In genomic region chr20:45317826-45318225, GRCh38 we compare ENCODE assay signal across 22 cellular contexts. TPM values are rescaled to one million over a fixed set of nuclear protein-coding genes. Genes with fewer than 3 reads are reported as not detected.
DNase-seq lines count a peak whose midpoint lies in the region; ATAC-seq and TF ChIP-seq lines count a peak whose summit lies in the region.
"Had no signal": no experiment of that assay in that cellular context is flagged by ENCODE, and none has a peak within 500 bp of the region (broad histone marks: within the 10 kb centered on the region; RNA-seq: fewer than 3 reads in every experiment).

No MANE protein-coding gene starts in this region.

- no peak overlapping the region for H3K27ac ChIP-seq in prostate gland
- H3K27ac ChIP-seq: KMS-11 had no signal

- TF ChIP-seq POLR2A in prostate gland (IDR thresholded peaks at IDR 0.05): no peak

- H3K27ac Mint-ChIP-seq in activated CD8-positive, alpha-beta T cell treated with anti-CD3 and anti-CD28 coated beads for 36 hours: peak overlapping the region; percentile 85
- H3K27ac Mint-ChIP-seq in activated CD8-positive, alpha-beta T cell treated with anti-CD3 and anti-CD28 coated beads, Interleukin-2, amount 10 ng/mL, durations not matched to agents 7 days and 5 days: no peak overlapping the region
- H3K27ac Mint-ChIP-seq in stimulated activated naive CD8-positive, alpha-beta T cell treated with anti-CD3 and anti-CD28 coated beads, Interleukin-15, amount 100 ng/mL, for 72 hours: peak overlapping the region; percentile 98 to 100
- H3K27ac Mint-ChIP-seq in activated naive CD8-positive, alpha-beta T cell treated with anti-CD3 and anti-CD28 coated beads, Interleukin-2, amount 10 ng/mL, durations not matched to agents 7 days and 5 days: peak overlapping the region; percentile 93
- H3K27ac Mint-ChIP-seq: CD4-positive, alpha-beta T cell had no signal

- H3K36me3 ChIP-seq in prostate gland: no peaks in the 10 kb centered on the region

- POLR2A ChIA-PET in activated CD8-positive, alpha-beta T cell treated with anti-CD3 and anti-CD28 coated beads for 36 hours (lab: Charles Lee): interaction anchor here (1.5 kb wide), 1 partner anchor 45 kb away, joined by 3 read pairs; the partner anchor contains the start of gene SYS1
- POLR2A ChIA-PET in activated CD8-positive, alpha-beta T cell treated with anti-CD3 and anti-CD28 coated beads, Interleukin-2, amount 10 ng/mL, durations not matched to agents 7 days and 5 days (lab: Charles Lee): interaction anchor here (1.2 to 3.7 kb wide), 2 partner anchors 45 to 98 kb away, joined by 3 to 15 read pairs; partner anchors contain the start of genes PIGT and SYS1
- POLR2A ChIA-PET in activated naive CD8-positive, alpha-beta T cell treated with anti-CD3 and anti-CD28 coated beads, Interleukin-2, amount 10 ng/mL, durations not matched to agents 7 days and 5 days (lab: Charles Lee): interaction anchor here (1.0 kb wide), 1 partner anchor 57 kb away, joined by 3 read pairs; no protein-coding TSS in a partner anchor

- intact Hi-C loops in activated CD8-positive, alpha-beta T cell treated with anti-CD3 and anti-CD28 coated beads for 36 hours (cut with micrococcal nuclease): loop anchor here (2.0 kb wide), 1 partner anchor 119 kb away; no protein-coding TSS in a partner anchor
- intact Hi-C loops in prostate gland (cut with DNase I): loop anchor here (2.0 to 5.0 kb wide), 3 partner anchors 54 to 454 kb away; no protein-coding TSS in a partner anchor

- peaks cover 33% of the 10 kb centered on the region for H3K4me1 Mint-ChIP-seq in activated CD8-positive, alpha-beta T cell treated with anti-CD3 and anti-CD28 coated beads for 36 hours (ENCODE audit: low read depth)
- peaks cover 50% of the 10 kb centered on the region for H3K4me1 Mint-ChIP-seq in activated CD8-positive, alpha-beta T cell treated with anti-CD3 and anti-CD28 coated beads, Interleukin-2, amount 10 ng/mL, durations not matched to agents 7 days and 5 days (ENCODE audit: low read depth)
- H3K4me1 Mint-ChIP-seq in stimulated activated naive CD8-positive, alpha-beta T cell treated with anti-CD3 and anti-CD28 coated beads, Interleukin-15, amount 100 ng/mL, for 72 hours: peaks cover 68% of the 10 kb centered on the region
- H3K4me1 Mint-ChIP-seq in activated naive CD8-positive, alpha-beta T cell treated with anti-CD3 and anti-CD28 coated beads, Interleukin-2, amount 10 ng/mL, durations not matched to agents 7 days and 5 days: peaks cover 35% of the 10 kb centered on the region

- H3K4me1 ChIP-seq in prostate gland (replicated peaks): no peaks in the 10 kb centered on the region

- peaks cover 6% of the 10 kb centered on the region for H3K27me3 ChIP-seq in prostate gland (replicated peaks; ENCODE audit: insufficient read depth)

- CTCF ChIA-PET in activated CD8-positive, alpha-beta T cell treated with anti-CD3 and anti-CD28 coated beads for 36 hours (lab: Charles Lee): interaction anchor here (0.9 to 8.4 kb wide), 16 partner anchors 11 to 453 kb away, joined by 3 to 79 read pairs (median 11); partner anchors contain the start of genes KCNS1, RBPJL and SYS1
- CTCF ChIA-PET in activated CD8-positive, alpha-beta T cell treated with anti-CD3 and anti-CD28 coated beads, Interleukin-2, amount 10 ng/mL, durations not matched to agents 7 days and 5 days (lab: Charles Lee): interaction anchor here (0.7 to 9.8 kb wide), 21 partner anchors 9 to 453 kb away, joined by 3 to 88 read pairs (median 10); partner anchors contain the start of genes MATN4, SDC4 and SYS1

- 89% methylated on average over 3 of the region's 3 CpGs for WGBS in prostate gland

- no peak for DNase-seq in activated CD8-positive, alpha-beta T cell treated with anti-CD3 and anti-CD28 coated beads for 36 hours
- no peak for DNase-seq in activated CD8-positive, alpha-beta T cell treated with anti-CD3 and anti-CD28 coated beads, Interleukin-2, amount 10 ng/mL, durations not matched to agents 7 days and 5 days
- no peak for DNase-seq in stimulated activated naive CD8-positive, alpha-beta T cell treated with anti-CD3 and anti-CD28 coated beads, Interleukin-15, amount 100 ng/mL, for 72 hours
- no peak for DNase-seq in stimulated activated naive CD8-positive, alpha-beta T cell treated with anti-CD3 and anti-CD28 coated beads, Interleukin-15, Interleukin-2, amounts not matched to agents 100 U/mL and 50 U/mL, for 24 hours
- DNase-seq in activated naive CD8-positive, alpha-beta T cell treated with anti-CD3 and anti-CD28 coated beads, Interleukin-2, amount 10 ng/mL, durations not matched to agents 7 days and 5 days: no peak
- no peak for DNase-seq in prostate gland (ENCODE audit: low spot score)
- DNase-seq: CD4-positive, alpha-beta T cell; DMS53; NCI-H1048; NCI-H1417; NCI-H1694; NCI-H2029 treated with DMSO at 0.1 percent for 48 hours; NCI-H446 treated with DMSO at 0.1 percent for 48 hours; NCI-H526; NCI-H82; NK-92 treated with Interleukin-12 subunit alpha and Interleukin-12 subunit beta, amount 100 ng/mL, for 24 hours; PC-3; Right ventricle myocardium superior had no signal

- H3K36me3 Mint-ChIP-seq in activated CD8-positive, alpha-beta T cell treated with anti-CD3 and anti-CD28 coated beads for 36 hours (ENCODE audit: low read depth): no peaks in the 10 kb centered on the region
- H3K36me3 Mint-ChIP-seq in activated CD8-positive, alpha-beta T cell treated with anti-CD3 and anti-CD28 coated beads, Interleukin-2, amount 10 ng/mL, durations not matched to agents 7 days and 5 days (ENCODE audit: low read depth): no peaks in the 10 kb centered on the region
- peaks cover 2% of the 10 kb centered on the region for H3K36me3 Mint-ChIP-seq in activated naive CD8-positive, alpha-beta T cell treated with anti-CD3 and anti-CD28 coated beads, Interleukin-2, amount 10 ng/mL, durations not matched to agents 7 days and 5 days
- H3K36me3 Mint-ChIP-seq: IgD-negative memory B cell had no signal

- H3K9me3 ChIP-seq in prostate gland: no peaks in the 10 kb centered on the region

- H3K4me3 ChIP-seq in prostate gland: no peak overlapping the region

- no peak for ATAC-seq in activated CD8-positive, alpha-beta T cell treated with anti-CD3 and anti-CD28 coated beads for 36 hours
- no peak for ATAC-seq in activated CD8-positive, alpha-beta T cell treated with anti-CD3 and anti-CD28 coated beads, Interleukin-2, amount 10 ng/mL, durations not matched to agents 7 days and 5 days
- no peak for ATAC-seq in stimulated activated naive CD8-positive, alpha-beta T cell treated with anti-CD3 and anti-CD28 coated beads, Interleukin-15, amount 100 ng/mL, for 72 hours
- ATAC-seq in stimulated activated naive CD8-positive, alpha-beta T cell treated with anti-CD3 and anti-CD28 coated beads, Interleukin-15, Interleukin-2, amounts not matched to agents 100 U/mL and 50 U/mL, for 24 hours: no peak
- no peak for ATAC-seq in activated naive CD8-positive, alpha-beta T cell treated with anti-CD3 and anti-CD28 coated beads, Interleukin-2, amount 10 ng/mL, durations not matched to agents 7 days and 5 days (ENCODE audit: low read depth)
- ATAC-seq in HG02852 (IDR thresholded peaks at IDR 0.05; ENCODE audit: unreplicated experiment): no peak
- ATAC-seq: PC-3 had no signal

- peaks cover 22% of the 10 kb centered on the region for H3K27me3 Mint-ChIP-seq in activated CD8-positive, alpha-beta T cell treated with anti-CD3 and anti-CD28 coated beads for 36 hours
- peaks cover 18% of the 10 kb centered on the region for H3K27me3 Mint-ChIP-seq in activated CD8-positive, alpha-beta T cell treated with anti-CD3 and anti-CD28 coated beads, Interleukin-2, amount 10 ng/mL, durations not matched to agents 7 days and 5 days (ENCODE audit: low read depth)
- H3K27me3 Mint-ChIP-seq in stimulated activated naive CD8-positive, alpha-beta T cell treated with anti-CD3 and anti-CD28 coated beads, Interleukin-15, amount 100 ng/mL, for 72 hours: peaks cover 50% of the 10 kb centered on the region
- H3K27me3 Mint-ChIP-seq in activated naive CD8-positive, alpha-beta T cell treated with anti-CD3 and anti-CD28 coated beads, Interleukin-2, amount 10 ng/mL, durations not matched to agents 7 days and 5 days: peaks cover 27% of the 10 kb centered on the region

- TF ChIP-seq CTCF in activated CD8-positive, alpha-beta T cell treated with anti-CD3 and anti-CD28 coated beads for 36 hours (IDR thresholded peaks at IDR 0.05): no peak
- TF ChIP-seq CTCF in prostate gland (IDR thresholded peaks at IDR 0.05): no peak

- H3K4me3 Mint-ChIP-seq in activated CD8-positive, alpha-beta T cell treated with anti-CD3 and anti-CD28 coated beads for 36 hours: no peak overlapping the region
- H3K4me3 Mint-ChIP-seq in activated CD8-positive, alpha-beta T cell treated with anti-CD3 and anti-CD28 coated beads, Interleukin-2, amount 10 ng/mL, durations not matched to agents 7 days and 5 days: no peak overlapping the region
- peak overlapping the region; percentile 78 to 88 for H3K4me3 Mint-ChIP-seq in stimulated activated naive CD8-positive, alpha-beta T cell treated with anti-CD3 and anti-CD28 coated beads, Interleukin-15, amount 100 ng/mL, for 72 hours
- peak overlapping the region; percentile 71 for H3K4me3 Mint-ChIP-seq in activated naive CD8-positive, alpha-beta T cell treated with anti-CD3 and anti-CD28 coated beads, Interleukin-2, amount 10 ng/mL, durations not matched to agents 7 days and 5 days
- H3K4me3 Mint-ChIP-seq: IgD-negative memory B cell had no signal

- no peaks in the 10 kb centered on the region for H3K9me3 Mint-ChIP-seq in activated CD8-positive, alpha-beta T cell treated with anti-CD3 and anti-CD28 coated beads for 36 hours
- H3K9me3 Mint-ChIP-seq in activated CD8-positive, alpha-beta T cell treated with anti-CD3 and anti-CD28 coated beads, Interleukin-2, amount 10 ng/mL, durations not matched to agents 7 days and 5 days (ENCODE audit: insufficient read depth): no peaks in the 10 kb centered on the region
- H3K9me3 Mint-ChIP-seq in stimulated activated naive CD8-positive, alpha-beta T cell treated with anti-CD3 and anti-CD28 coated beads, Interleukin-15, amount 100 ng/mL, for 72 hours: no peaks in the 10 kb centered on the region
- no peaks in the 10 kb centered on the region for H3K9me3 Mint-ChIP-seq in activated naive CD8-positive, alpha-beta T cell treated with anti-CD3 and anti-CD28 coated beads, Interleukin-2, amount 10 ng/mL, durations not matched to agents 7 days and 5 days
- H3K9me3 Mint-ChIP-seq: CD4-positive, alpha-beta T cell; IgD-negative memory B cell had no signal

RNA-seq across cellular contexts. Expression of gene MATN4, which starts 9.7 kb away (rescaled TPM):
- 1 to 10 TPM in 1 of 2 experiments, under 1 TPM in 1; 0.74 to 1.2 TPM for total RNA-seq in activated CD8-positive, alpha-beta T cell treated with anti-CD3 and anti-CD28 coated beads for 36 hours
- under 1 TPM in 1 of 2 experiments, not detected in 1; 0.39 TPM for total RNA-seq in activated CD8-positive, alpha-beta T cell treated with anti-CD3 and anti-CD28 coated beads, Interleukin-2, amount 10 ng/mL, durations not matched to agents 7 days and 5 days
- under 1 TPM; 0.14 to 0.30 TPM for total RNA-seq in activated naive CD8-positive, alpha-beta T cell treated with anti-CD3 and anti-CD28 coated beads, Interleukin-2, amount 10 ng/mL, durations not matched to agents 7 days and 5 days
- under 1 TPM in 1 of 2 donors, not detected in 1; 0.34 TPM for total RNA-seq in prostate gland
- total RNA-seq: A172; CD4-positive, alpha-beta T cell; Right ventricle myocardium superior had no signal

RNA-seq across cellular contexts. Expression of gene RBPJL, which starts 11.2 kb away (rescaled TPM):
- not detected for total RNA-seq in activated CD8-positive, alpha-beta T cell treated with anti-CD3 and anti-CD28 coated beads for 36 hours
- total RNA-seq in activated CD8-positive, alpha-beta T cell treated with anti-CD3 and anti-CD28 coated beads, Interleukin-2, amount 10 ng/mL, durations not matched to agents 7 days and 5 days: not detected
- not detected for total RNA-seq in activated naive CD8-positive, alpha-beta T cell treated with anti-CD3 and anti-CD28 coated beads, Interleukin-2, amount 10 ng/mL, durations not matched to agents 7 days and 5 days
- total RNA-seq in prostate gland: not detected
- total RNA-seq: A172; CD4-positive, alpha-beta T cell; PC-3; Right ventricle myocardium superior had no signal

RNA-seq across cellular contexts. Expression of gene SDC4, which starts 30.4 kb away (rescaled TPM):
- total RNA-seq in activated CD8-positive, alpha-beta T cell treated with anti-CD3 and anti-CD28 coated beads for 36 hours: 10 to 100 TPM; 21.1 to 22.0 TPM
- total RNA-seq in activated CD8-positive, alpha-beta T cell treated with anti-CD3 and anti-CD28 coated beads, Interleukin-2, amount 10 ng/mL, durations not matched to agents 7 days and 5 days: 1 to 10 TPM; 6.6 to 6.7 TPM
- total RNA-seq in activated naive CD8-positive, alpha-beta T cell treated with anti-CD3 and anti-CD28 coated beads, Interleukin-2, amount 10 ng/mL, durations not matched to agents 7 days and 5 days: 1 to 10 TPM; 7.0 to 7.1 TPM
- 100 to 1,000 TPM; 123 to 266 TPM for total RNA-seq in prostate gland

RNA-seq across cellular contexts. Expression of gene SYS1, which starts 45.1 kb away (rescaled TPM):
- 10 to 100 TPM; 19.6 to 20.7 TPM for total RNA-seq in activated CD8-positive, alpha-beta T cell treated with anti-CD3 and anti-CD28 coated beads for 36 hours
- total RNA-seq in activated CD8-positive, alpha-beta T cell treated with anti-CD3 and anti-CD28 coated beads, Interleukin-2, amount 10 ng/mL, durations not matched to agents 7 days and 5 days: 10 to 100 TPM; 28.0 to 30.8 TPM
- total RNA-seq in activated naive CD8-positive, alpha-beta T cell treated with anti-CD3 and anti-CD28 coated beads, Interleukin-2, amount 10 ng/mL, durations not matched to agents 7 days and 5 days: 10 to 100 TPM; 34.9 to 38.6 TPM
- 10 to 100 TPM; 29.3 to 57.4 TPM for total RNA-seq in prostate gland

Comparison
In these comparisons a context has a peak if more than half of its experiments do, and no peak if none do; other contexts are left out.
1. H3K4me3 Mint-ChIP-seq: peak in stimulated activated naive CD8-positive, alpha-beta T cell treated with anti-CD3 and anti-CD28 coated beads, Interleukin-15, amount 100 ng/mL, for 72 hours (2 of 2) and activated naive CD8-positive, alpha-beta T cell treated with anti-CD3 and anti-CD28 coated beads, Interleukin-2, amount 10 ng/mL, durations not matched to agents 7 days and 5 days (single experiment); none in activated CD8-positive, alpha-beta T cell treated with anti-CD3 and anti-CD28 coated beads for 36 hours (single experiment) and activated CD8-positive, alpha-beta T cell treated with anti-CD3 and anti-CD28 coated beads, Interleukin-2, amount 10 ng/mL, durations not matched to agents 7 days and 5 days (single experiment).
2. RNA of gene SDC4, which starts 30.4 kb away (total RNA-seq): 123 to 266 TPM in prostate gland; 21.1 to 22.0 TPM in activated CD8-positive, alpha-beta T cell treated with anti-CD3 and anti-CD28 coated beads for 36 hours, 7.0 to 7.1 TPM in activated naive CD8-positive, alpha-beta T cell treated with anti-CD3 and anti-CD28 coated beads, Interleukin-2, amount 10 ng/mL, durations not matched to agents 7 days and 5 days and 6.6 to 6.7 TPM in activated CD8-positive, alpha-beta T cell treated with anti-CD3 and anti-CD28 coated beads, Interleukin-2, amount 10 ng/mL, durations not matched to agents 7 days and 5 days; every median in the first group is over 4 times any median in the second.